ENCODE assay signal across 1 cellular context in genomic region chr6:119138906-119139541, GRCh38.
TF ChIP-seq lines count a peak whose summit lies in the region.

No MANE protein-coding gene starts in this region.

TF ChIP-seq in SK-N-SH, 30 proteins besides CTCF, POLR2A, EP300 and RAD21 (continued from another document):
- TF ChIP-seq, protein P1, sequence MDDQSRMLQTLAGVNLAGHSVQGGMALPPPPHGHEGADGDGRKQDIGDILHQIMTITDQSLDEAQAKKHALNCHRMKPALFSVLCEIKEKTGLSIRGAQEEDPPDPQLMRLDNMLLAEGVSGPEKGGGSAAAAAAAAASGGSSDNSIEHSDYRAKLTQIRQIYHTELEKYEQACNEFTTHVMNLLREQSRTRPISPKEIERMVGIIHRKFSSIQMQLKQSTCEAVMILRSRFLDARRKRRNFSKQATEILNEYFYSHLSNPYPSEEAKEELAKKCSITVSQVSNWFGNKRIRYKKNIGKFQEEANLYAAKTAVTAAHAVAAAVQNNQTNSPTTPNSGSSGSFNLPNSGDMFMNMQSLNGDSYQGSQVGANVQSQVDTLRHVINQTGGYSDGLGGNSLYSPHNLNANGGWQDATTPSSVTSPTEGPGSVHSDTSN (IDR thresholded peaks at IDR 0.05), result no peak
